In the genomic region with DNA sequence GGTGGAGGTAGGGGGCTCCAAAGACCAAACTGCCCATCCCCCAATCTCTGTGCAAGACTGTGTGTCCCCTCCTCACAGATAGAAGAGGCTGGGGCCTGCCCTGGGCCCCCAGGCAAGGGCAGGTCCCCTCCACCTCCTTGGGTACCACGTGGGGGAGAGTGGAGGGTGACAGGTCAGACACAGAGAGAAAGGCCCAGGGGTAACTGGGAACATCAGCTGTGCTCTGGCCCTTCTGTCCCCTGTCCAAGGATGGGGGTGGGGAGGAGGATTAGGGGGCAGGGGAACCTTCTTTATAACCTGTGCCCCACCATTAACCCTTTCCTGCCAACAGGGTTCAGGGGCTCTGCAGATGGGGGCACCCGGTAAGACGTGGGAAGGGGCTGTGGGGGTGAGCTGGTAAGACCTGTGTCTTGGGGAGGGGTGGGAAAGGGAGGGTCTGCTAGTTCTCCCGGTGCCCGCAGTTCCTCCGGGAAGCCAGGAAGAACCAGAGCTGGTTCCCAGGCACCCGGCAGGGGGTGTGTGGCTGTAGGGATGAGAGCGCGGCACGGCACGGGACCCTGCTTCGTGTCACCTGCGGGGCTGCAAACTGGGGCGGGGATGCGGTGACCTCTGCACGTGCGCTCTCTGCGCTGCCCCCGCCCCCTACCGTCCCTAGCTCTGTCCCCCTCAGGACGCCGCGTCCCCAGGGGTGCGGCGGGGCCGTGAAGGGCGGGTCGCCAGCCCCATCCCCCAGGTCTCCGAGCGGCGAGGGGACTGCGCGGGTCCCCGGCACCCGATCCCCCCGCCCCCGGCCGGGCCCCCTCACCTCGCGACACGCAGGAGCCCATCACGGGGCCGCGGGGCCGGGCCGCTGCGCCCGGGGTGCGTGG, we compare ENCODE assay signal across 9 cellular contexts. TPM values are rescaled to one million over a fixed set of nuclear protein-coding genes. Genes with fewer than 3 reads are reported as not detected.
DNase-seq lines count a peak whose midpoint lies in the region; ATAC-seq, FAIRE-seq and TF ChIP-seq lines count a peak whose summit lies in the region.
"Had no signal": no experiment of that assay in that cellular context is flagged by ENCODE, and none has a peak within 500 bp of the region (broad histone marks: within the 10 kb centered on the region; RNA-seq: fewer than 3 reads in every experiment).

No MANE protein-coding gene starts in this region.

- no peaks in the 10 kb centered on the region for H3K36me3 ChIP-seq in stomach

- H3K27me3 ChIP-seq in stomach: peaks cover 0 to 27% (median 8%) of the 10 kb centered on the region in 3 donors

- WGBS in stomach, 5 donors: 6 to 14% (median 8%) methylated on average over 17 to 49 of the region's 49 CpGs

- TF ChIP-seq CTCF in fibroblast of villous mesenchyme (IDR thresholded peaks at IDR 0.05; ENCODE audit: insufficient read depth, low read depth, low read length) (peak; percentile 13), stomach (IDR thresholded peaks at IDR 0.05) (no peak)

- no peaks in the 10 kb centered on the region for H3K9me3 ChIP-seq in stomach

- H3K4me3 ChIP-seq in fibroblast of villous mesenchyme (ENCODE audit: low read depth, low read length) (peak overlapping the region; percentile 35), stomach (peak overlapping the region; percentile 48 to 55 (median 52))

- peaks cover 25 to 42% (median 35%) of the 10 kb centered on the region in 4 donors for H3K4me1 ChIP-seq in stomach

- TF ChIP-seq EP300 in stomach (IDR thresholded peaks at IDR 0.05): no peak

- no peak for FAIRE-seq in frontal cortex (lab: Jason Lieb, UNC)
- FAIRE-seq: G401.6 had no signal

- no peak for TF ChIP-seq POLR2A in stomach (IDR thresholded peaks at IDR 0.05)

- intact Hi-C loops in stomach (cut with DNase I; ENCODE audit: low total_unique reads): no loop called here

- peak overlapping the region in 2 of 5 donors; percentile 35 to 60 for H3K27ac ChIP-seq in stomach

- peak; percentile 23 for DNase-seq in activated CD4-positive, alpha-beta T cell treated with anti-CD3 and anti-CD28 coated beads for 48 hours
- DNase-seq in activated CD4-positive, alpha-beta T cell treated with anti-CD3 and anti-CD28 coated beads, Interleukin-2, amount 50 U/mL, for 4 hours: no peak
- DNase-seq in SW480 (ENCODE audit: low spot score) (peak; percentile 27), fibroblast of villous mesenchyme (ENCODE audit: low read depth) (no peak), stomach (no peak), frontal cortex (ENCODE audit: low spot score in 2 of 2) (no peak)

- ATAC-seq in GM18907 (IDR thresholded peaks at IDR 0.05; ENCODE audit: unreplicated experiment) (no peak), GM18498 (IDR thresholded peaks at IDR 0.05; ENCODE audit: unreplicated experiment) (no peak)

RNA-seq across cellular contexts. Expression of a gene that starts 0.6 kb away (rescaled TPM):
- under 0.01 TPM in 1 of 2 replicates, not detected in the other for total RNA-seq in fibroblast of villous mesenchyme
- not detected for total RNA-seq in stomach
- under 1 TPM in 2 of 3 donors, not detected in 1; 0.35 to 0.37 TPM for polyA plus RNA-seq in stomach
- total RNA-seq in frontal cortex: 1.2 TPM

RNA-seq across cellular contexts. Expression of a gene that starts 29.3 kb away (rescaled TPM):
- total RNA-seq in fibroblast of villous mesenchyme (under 0.01 and 0.43 TPM in 2 replicates), stomach (under 1 TPM in 1 of 5 donors, not detected in 4; 0.92 TPM), frontal cortex (under 0.01 TPM)
- polyA plus RNA-seq in stomach: under 1 TPM; 0.19 to 0.60 (median 0.31) TPM

RNA-seq across cellular contexts. Expression of a gene that starts 51.0 kb away (rescaled TPM):
- not detected in 2 replicates for total RNA-seq in fibroblast of villous mesenchyme
- 10 to 100 TPM in 1 of 5 donors, 1 to 10 TPM in 1, under 1 TPM in 1, not detected in 2; 0.55 to 16.1 (median 5.1) TPM for total RNA-seq in stomach
- 1 to 10 TPM; 2.7 to 6.0 (median 3.9) TPM for polyA plus RNA-seq in stomach
- 0.41 TPM for total RNA-seq in frontal cortex

RNA-seq across cellular contexts. Expression of a gene that starts 55.0 kb away (rescaled TPM):
- total RNA-seq in fibroblast of villous mesenchyme (1.7 and 3.5 TPM in 2 replicates), stomach (10 to 100 TPM in 4 of 5 donors, 1 to 10 TPM in 1; 9.9 to 83.5 (median 32.1) TPM), frontal cortex (not detected)
- polyA plus RNA-seq in stomach: 10 to 100 TPM; 11.8 to 32.0 (median 14.2) TPM

Comparison
In these comparisons a context has a peak if more than half of its experiments do, and no peak if none do; other contexts are left out.
1. DNase-seq: peak in activated CD4-positive, alpha-beta T cell treated with anti-CD3 and anti-CD28 coated beads for 48 hours (single experiment) and SW480 (single experiment); none in activated CD4-positive, alpha-beta T cell treated with anti-CD3 and anti-CD28 coated beads, Interleukin-2, amount 50 U/mL, for 4 hours (0 of 2), fibroblast of villous mesenchyme (single experiment), stomach (single experiment) and frontal cortex (0 of 2).